In the genomic region with DNA sequence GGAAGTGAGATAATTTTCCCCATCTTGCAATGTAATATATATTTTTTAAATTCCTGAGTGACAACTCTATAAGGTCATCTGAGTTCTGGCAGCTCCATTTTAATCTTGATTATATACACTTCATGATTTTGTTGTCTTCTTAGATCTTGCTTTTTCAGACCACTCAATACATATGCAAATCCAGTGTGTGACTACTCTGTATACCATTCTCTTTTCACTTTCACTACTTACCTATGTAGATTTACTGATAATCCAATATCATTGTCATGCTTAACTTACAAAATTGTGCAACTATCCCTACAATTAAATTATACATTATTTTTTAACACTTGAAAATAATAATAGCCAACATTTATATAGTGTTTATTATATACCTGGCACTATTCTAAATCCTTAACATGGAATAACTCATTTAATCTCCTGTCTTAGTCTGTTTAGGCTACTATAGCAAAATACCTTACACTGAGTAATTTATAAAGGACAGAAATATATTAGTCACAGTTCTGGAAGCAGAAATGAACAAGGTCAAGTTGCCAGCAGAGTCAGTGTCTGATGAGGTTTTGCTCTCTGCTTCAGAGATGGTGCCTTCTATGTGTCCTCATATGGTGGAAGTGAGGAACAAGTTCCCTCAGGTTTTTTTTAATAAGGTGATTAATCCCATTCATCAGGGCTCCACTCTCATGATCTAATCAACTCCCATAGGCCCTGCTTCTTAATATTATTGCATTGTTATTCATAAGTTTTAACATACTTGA, we compare ENCODE assay signal across 30 cellular contexts.
"Had no signal": no experiment of that assay in that cellular context is flagged by ENCODE, and none has a peak within 500 bp of the region (broad histone marks: within the 10 kb centered on the region; RNA-seq: fewer than 3 reads in every experiment).

No MANE protein-coding gene starts in this region.

- H3K9ac ChIP-seq: SK-N-SH had no signal

- H3K4me2 ChIP-seq: SK-N-SH had no signal

- ATAC-seq: activated CD8-positive, alpha-beta T cell treated with anti-CD3 and anti-CD28 coated beads for 36 hours; activated T-cell treated with anti-CD3 and anti-CD28 coated beads, Interleukin-2, amount 50 U/mL, for 72 hours; activated T-helper 17 cell treated with anti-CD3 and anti-CD28 coated beads, Interleukin-2, amount 50 U/mL, for 72 hours; Panc1 had no signal

- H3K4me3 ChIP-seq: ascending aorta, cardiac muscle cell, SJSA1 had no signal

- H3K27me3 ChIP-seq: ascending aorta, cardiac muscle cell, SJSA1 had no signal

- DNase-seq: activated CD4-positive, alpha-beta T cell treated with anti-CD3 and anti-CD28 coated beads for 1 hour; activated CD4-positive, alpha-beta T cell treated with anti-CD3 and anti-CD28 coated beads for 48 hours; activated CD4-positive, alpha-beta T cell treated with anti-CD3 and anti-CD28 coated beads, Interleukin-2, amount 50 U/mL, for 4 hours; activated CD4-positive, CD25-positive, alpha-beta regulatory T cell; activated CD8-positive, alpha-beta T cell treated with anti-CD3 and anti-CD28 coated beads for 36 hours; activated effector memory CD4-positive, alpha-beta T cell treated with anti-CD3 and anti-CD28 coated beads, Interleukin-2, amount 50 U/mL, for 16 hours; activated naive CD4-positive, alpha-beta T cell; activated naive CD4-positive, alpha-beta T cell treated with anti-CD3 and anti-CD28 coated beads, Interleukin-2, amount 50 U/mL, for 16 hours; activated naive CD8-positive, alpha-beta T cell treated with anti-CD3 and anti-CD28 coated beads for 36 hours; activated T-cell treated with anti-CD3 and anti-CD28 coated beads, Interleukin-2, amount 50 U/mL, for 1 hour; activated T-cell treated with anti-CD3 and anti-CD28 coated beads, Interleukin-2, amount 50 U/mL, for 72 hours; amygdala; Karpas-422; NCI-H1105; NCI-H1417 treated with DMSO at 0.1 percent for 48 hours; NCI-H1930; NCI-H2081 treated with DMSO at 0.1 percent for 48 hours; NCI-H345; NCI-H524 treated with DMSO at 0.1 percent for 48 hours; SHP77 treated with DMSO at 0.1 percent for 48 hours; SK-N-SH; T-helper 1 cell; T-helper 2 cell; T-helper 9 cell; WERI-Rb-1 had no signal

- H3K9me3 ChIP-seq: ascending aorta, SJSA1, SK-N-SH had no signal

- H3K27ac ChIP-seq: ascending aorta, cardiac muscle cell, SJSA1, WERI-Rb-1 had no signal

- H3K36me3 ChIP-seq: ascending aorta, cardiac muscle cell, SJSA1, WERI-Rb-1 had no signal

- H3K4me1 ChIP-seq: ascending aorta, SJSA1 had no signal
